In genomic region chr1:234433563-234434285, GRCh38 we compare ENCODE assay signal across 10 cellular contexts. TPM values are rescaled to one million over a fixed set of nuclear protein-coding genes. Genes with fewer than 3 reads are reported as not detected.
DNase-seq lines count a peak whose midpoint lies in the region; ATAC-seq and TF ChIP-seq lines count a peak whose summit lies in the region.
"Had no signal": no experiment of that assay in that cellular context is flagged by ENCODE, and none has a peak within 500 bp of the region (broad histone marks: within the 10 kb centered on the region; RNA-seq: fewer than 3 reads in every experiment).

No MANE protein-coding gene starts in this region.

- no peak overlapping the region for H3K27ac ChIP-seq in tibial artery
- H3K27ac ChIP-seq: neutrophil had no signal

- peaks cover 4 to 14% (median 5%) of the 10 kb centered on the region in 3 donors for H3K36me3 ChIP-seq in tibial artery
- H3K36me3 ChIP-seq: neutrophil had no signal

- H3K4me1 ChIP-seq in tibial artery = no peaks in the 10 kb centered on the region

- no peaks in the 10 kb centered on the region for H3K9me3 ChIP-seq in tibial artery
- H3K9me3 ChIP-seq: neutrophil had no signal

- peak; percentile 16 for DNase-seq in AG20443 (ENCODE audit: low spot score)
- no peak for DNase-seq in tibial artery
- no peak for DNase-seq in AML-193 (lab: John Stamatoyannopoulos, UW)
- DNase-seq in NCI-H2196 treated with DMSO at 0.1 percent for 48 hours (lab: John Stamatoyannopoulos, UW; ENCODE audit: unreplicated experiment) = no peak
- no peak for DNase-seq in germinal center (ENCODE audit: low spot score)
- DNase-seq: activated T-cell treated with anti-CD3 and anti-CD28 coated beads, Interleukin-2, amount 50 U/mL, for 4 hours had no signal

- ATAC-seq in GM19023 (IDR thresholded peaks at IDR 0.05; ENCODE audit: unreplicated experiment) = peak; percentile 60
- ATAC-seq in HG03575 (IDR thresholded peaks at IDR 0.05; ENCODE audit: extremely low read depth, insufficient number of reproducible peaks, low FRiP score, unreplicated experiment) = peak; percentile 59
- ATAC-seq in esophagus mucosa = peak; percentile 85

- H3K4me3 ChIP-seq in tibial artery = no peak overlapping the region

- intact Hi-C loops in tibial artery (cut with DNase I; ENCODE audit: low total_unique reads) = no loop called here

- no peak for TF ChIP-seq CTCF in tibial artery (IDR thresholded peaks at IDR 0.05)

- H3K27me3 ChIP-seq in tibial artery = no peaks in the 10 kb centered on the region
- H3K27me3 ChIP-seq: neutrophil had no signal

RNA-seq across cellular contexts. Expression of gene TARBP1, which starts 45.3 kb away (rescaled TPM):
- total RNA-seq in esophagus mucosa = 21.0 TPM
